Comparison of ENCODE assay signal across 1 cellular context in the genomic region with DNA sequence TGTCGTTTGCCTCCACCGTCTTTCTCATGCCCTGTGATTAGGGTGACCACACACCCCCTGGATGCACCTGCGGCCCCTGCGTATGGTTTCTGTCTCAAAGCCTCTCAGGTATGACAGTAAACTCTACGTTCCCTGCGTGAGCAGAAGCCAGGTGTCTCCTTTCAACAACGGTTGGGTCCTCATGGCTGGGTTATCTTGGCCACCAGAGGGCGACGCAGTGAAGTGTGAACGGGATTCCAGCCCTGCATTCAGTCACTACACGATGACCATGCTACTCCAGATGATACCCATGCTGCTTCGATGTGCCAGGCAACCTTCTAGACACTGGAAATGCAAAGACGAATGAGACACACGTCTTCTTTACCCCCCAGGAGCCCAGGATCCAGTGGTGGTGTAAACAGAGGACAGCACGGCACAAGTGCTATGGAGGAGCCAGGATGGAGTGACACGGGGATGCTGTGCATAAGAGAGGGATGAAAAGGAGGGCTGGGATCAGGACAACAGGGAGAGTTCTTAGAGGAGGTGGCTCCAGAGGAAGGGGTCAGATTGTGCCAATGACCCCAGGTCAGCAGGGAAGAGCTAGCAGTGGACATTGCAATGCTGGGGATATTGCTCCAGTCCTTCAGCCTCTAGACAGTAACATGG.
TF ChIP-seq lines count a peak whose summit lies in the region.

No MANE protein-coding gene starts in this region.

TF ChIP-seq in GM12878, 131 proteins besides CTCF, POLR2A, EP300 and RAD21 (continued from another document):
- TF ChIP-seq, protein P1, sequence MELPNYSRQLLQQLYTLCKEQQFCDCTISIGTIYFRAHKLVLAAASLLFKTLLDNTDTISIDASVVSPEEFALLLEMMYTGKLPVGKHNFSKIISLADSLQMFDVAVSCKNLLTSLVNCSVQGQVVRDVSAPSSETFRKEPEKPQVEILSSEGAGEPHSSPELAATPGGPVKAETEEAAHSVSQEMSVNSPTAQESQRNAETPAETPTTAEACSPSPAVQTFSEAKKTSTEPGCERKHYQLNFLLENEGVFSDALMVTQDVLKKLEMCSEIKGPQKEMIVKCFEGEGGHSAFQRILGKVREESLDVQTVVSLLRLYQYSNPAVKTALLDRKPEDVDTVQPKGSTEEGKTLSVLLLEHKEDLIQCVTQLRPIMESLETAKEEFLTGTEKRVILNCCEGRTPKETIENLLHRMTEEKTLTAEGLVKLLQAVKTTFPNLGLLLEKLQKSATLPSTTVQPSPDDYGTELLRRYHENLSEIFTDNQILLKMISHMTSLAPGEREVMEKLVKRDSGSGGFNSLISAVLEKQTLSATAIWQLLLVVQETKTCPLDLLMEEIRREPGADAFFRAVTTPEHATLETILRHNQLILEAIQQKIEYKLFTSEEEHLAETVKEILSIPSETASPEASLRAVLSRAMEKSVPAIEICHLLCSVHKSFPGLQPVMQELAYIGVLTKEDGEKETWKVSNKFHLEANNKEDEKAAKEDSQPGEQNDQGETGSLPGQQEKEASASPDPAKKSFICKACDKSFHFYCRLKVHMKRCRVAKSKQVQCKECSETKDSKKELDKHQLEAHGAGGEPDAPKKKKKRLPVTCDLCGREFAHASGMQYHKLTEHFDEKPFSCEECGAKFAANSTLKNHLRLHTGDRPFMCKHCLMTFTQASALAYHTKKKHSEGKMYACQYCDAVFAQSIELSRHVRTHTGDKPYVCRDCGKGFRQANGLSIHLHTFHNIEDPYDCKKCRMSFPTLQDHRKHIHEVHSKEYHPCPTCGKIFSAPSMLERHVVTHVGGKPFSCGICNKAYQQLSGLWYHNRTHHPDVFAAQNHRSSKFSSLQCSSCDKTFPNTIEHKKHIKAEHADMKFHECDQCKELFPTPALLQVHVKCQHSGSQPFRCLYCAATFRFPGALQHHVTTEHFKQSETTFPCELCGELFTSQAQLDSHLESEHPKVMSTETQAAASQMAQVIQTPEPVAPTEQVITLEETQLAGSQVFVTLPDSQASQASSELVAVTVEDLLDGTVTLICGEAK (IDR thresholded peaks at IDR 0.05; ENCODE audit: borderline replicate concordance), result no peak
- TF ChIP-seq FOXM1 (IDR thresholded peaks at IDR 0.05; ENCODE audit: low read depth, low read length) (no peak), SREBF2 (IDR thresholded peaks at IDR 0.05; ENCODE audit: low read length) (no peak)
